ENCODE assay signal across 25 cellular contexts in the genomic region with DNA sequence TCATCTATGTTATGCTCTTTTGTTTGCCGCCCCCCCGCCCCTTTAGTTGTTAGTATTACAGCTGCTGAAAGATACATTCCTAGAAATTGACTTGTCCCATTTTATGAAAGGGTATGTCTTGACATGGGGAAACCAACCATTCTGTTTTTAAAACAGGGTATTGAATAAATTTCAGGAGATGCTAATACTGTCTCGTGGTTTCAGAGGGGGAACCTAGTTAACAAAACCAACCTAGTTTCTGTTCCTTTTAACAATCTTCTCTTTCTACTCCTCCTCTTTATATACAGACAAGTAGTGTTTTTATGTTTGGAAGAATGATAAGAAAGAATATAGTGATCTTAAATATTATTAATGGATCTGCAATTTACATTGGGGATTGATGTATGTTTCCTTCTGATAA. TPM values are rescaled to one million over a fixed set of nuclear protein-coding genes. Genes with fewer than 3 reads are reported as not detected.
A peak's percentile ranks its signal among the peaks of the same experiment; 100 is the strongest.
DNase-seq lines count a peak whose midpoint lies in the region; ATAC-seq, FAIRE-seq and TF ChIP-seq lines count a peak whose summit lies in the region.
"Had no signal": no experiment of that assay in that cellular context is flagged by ENCODE, and none has a peak within 500 bp of the region (broad histone marks: within the 10 kb centered on the region; RNA-seq: fewer than 3 reads in every experiment).

No MANE protein-coding gene starts in this region.

- no peaks in the 10 kb centered on the region for H3F3A ChIP-seq in Loucy (ENCODE audit: low read depth)

- RAD21 ChIA-PET in GM12878 (lab: Charles Lee; ENCODE audit: unreplicated experiment): interaction anchor here (0.9 to 1.9 kb wide), 7 partner anchors 20 to 291 kb away, joined by 3 to 6 read pairs (median 5); no protein-coding TSS in a partner anchor

- peaks cover 32% of the 10 kb centered on the region for H3K4me1 Mint-ChIP-seq in activated CD4-positive, alpha-beta T cell treated with anti-CD3 and anti-CD28 coated beads, Interleukin-2, amount 10 ng/mL, durations not matched to agents 24 days and 14 days
- H3K4me1 Mint-ChIP-seq in activated CD8-positive, alpha-beta memory T cell treated with anti-CD3 and anti-CD28 coated beads, Interleukin-2, amount 10 ng/mL, durations not matched to agents 7 days and 5 days: peaks cover 6% of the 10 kb centered on the region

- H3K9me3 ChIP-seq in Loucy (ENCODE audit: insufficient read depth, low read depth, low read length) (no peaks in the 10 kb centered on the region), GM12878 (replicated peaks; ENCODE audit: control insufficient read depth, insufficient read depth, low read length) (no peaks in the 10 kb centered on the region; the same call in 2 of the 3 replicates)
- H3K9me3 ChIP-seq: BLaER1 treated with 17β-estradiol and CSF1 and Interleukin-3, amounts not matched to agents 10 nM and 100 nM; psoas muscle; testis had no signal

- no peak for TF ChIP-seq RAD21 in GM12878 (IDR thresholded peaks at IDR 0.05; ENCODE audit: insufficient read depth, low read depth, low read length)

- H3K36me3 Mint-ChIP-seq in activated CD4-positive, alpha-beta T cell treated with anti-CD3 and anti-CD28 coated beads, Interleukin-2, amount 10 ng/mL, durations not matched to agents 24 days and 14 days (ENCODE audit: low read depth): peaks cover 24% of the 10 kb centered on the region
- H3K36me3 Mint-ChIP-seq in activated CD8-positive, alpha-beta memory T cell treated with anti-CD3 and anti-CD28 coated beads, Interleukin-2, amount 10 ng/mL, durations not matched to agents 7 days and 5 days: no peaks in the 10 kb centered on the region
- H3K36me3 Mint-ChIP-seq: activated naive CD4-positive, alpha-beta T cell treated with anti-CD3 and anti-CD28 coated beads, Interleukin-2, amount 10 ng/mL, durations not matched to agents 7 days and 5 days; mesothelial cell of epicardium had no signal

- in situ Hi-C loops in GM12878 (cut with MboI): loop anchor here (10.0 kb wide), 1 partner anchor 286 kb away; no protein-coding TSS in a partner anchor

- no peak overlapping the region for H3K27ac Mint-ChIP-seq in activated CD4-positive, alpha-beta T cell treated with anti-CD3 and anti-CD28 coated beads, Interleukin-2, amount 10 ng/mL, durations not matched to agents 24 days and 14 days
- H3K27ac Mint-ChIP-seq in activated CD8-positive, alpha-beta memory T cell treated with anti-CD3 and anti-CD28 coated beads, Interleukin-2, amount 10 ng/mL, durations not matched to agents 7 days and 5 days: no peak overlapping the region
- H3K27ac Mint-ChIP-seq: activated naive CD4-positive, alpha-beta T cell treated with anti-CD3 and anti-CD28 coated beads, Interleukin-2, amount 10 ng/mL, durations not matched to agents 7 days and 5 days; mesothelial cell of epicardium; neural progenitor cell had no signal

- FAIRE-seq in GM12878 (lab: Jason Lieb, UNC): peak; percentile 65
- FAIRE-seq: astrocyte, small intestine had no signal

- H3K79me2 ChIP-seq in Loucy (ENCODE audit: insufficient read depth, low read length) (peaks cover 18% of the 10 kb centered on the region; the same call in 1 of the 2 replicates), GM12878 (ENCODE audit: control insufficient read depth, insufficient read depth, low read length) (peaks cover 49% of the 10 kb centered on the region)

- H3K27ac ChIP-seq in GM12878 (ENCODE audit: control insufficient read depth, insufficient read depth): peak overlapping the region; percentile 44
- H3K27ac ChIP-seq: BLaER1 treated with 17β-estradiol and CSF1 and Interleukin-3, amounts not matched to agents 10 nM and 100 nM; neural progenitor cell; psoas muscle had no signal

- no TSS peak for BruUV-seq in GM12878 (replicated peaks; lab: Mats Ljungman, UMichigan)

- H4K20me1 ChIP-seq in Loucy (ENCODE audit: insufficient read depth, low read length, poor library complexity, severe bottlenecking) (no peaks in the 10 kb centered on the region), GM12878 (ENCODE audit: control insufficient read depth, insufficient read depth) (no peaks in the 10 kb centered on the region)
- H4K20me1 ChIP-seq: BLaER1 treated with 17β-estradiol and CSF1 and Interleukin-3, amounts not matched to agents 10 nM and 100 nM had no signal

- H3K9me3 Mint-ChIP-seq in activated CD4-positive, alpha-beta T cell treated with anti-CD3 and anti-CD28 coated beads, Interleukin-2, amount 10 ng/mL, durations not matched to agents 24 days and 14 days: no peaks in the 10 kb centered on the region
- H3K9me3 Mint-ChIP-seq in activated CD8-positive, alpha-beta memory T cell treated with anti-CD3 and anti-CD28 coated beads, Interleukin-2, amount 10 ng/mL, durations not matched to agents 7 days and 5 days (ENCODE audit: low read depth): no peaks in the 10 kb centered on the region
- H3K9me3 Mint-ChIP-seq: activated naive CD4-positive, alpha-beta T cell treated with anti-CD3 and anti-CD28 coated beads, Interleukin-2, amount 10 ng/mL, durations not matched to agents 7 days and 5 days; mesothelial cell of epicardium; neural progenitor cell had no signal

- no peak overlapping the region for H3K9ac ChIP-seq in Loucy (ENCODE audit: low read depth, low read length, poor library complexity, severe bottlenecking)
- no peak overlapping the region for H3K9ac ChIP-seq in GM12878 (ENCODE audit: control insufficient read depth, insufficient read depth, low read length)
- H3K9ac ChIP-seq: BLaER1 treated with 17β-estradiol and CSF1 and Interleukin-3, amounts not matched to agents 10 nM and 100 nM; neural progenitor cell had no signal

- peak overlapping the region; percentile 94 for H3K4me3 Mint-ChIP-seq in activated CD4-positive, alpha-beta T cell treated with anti-CD3 and anti-CD28 coated beads, Interleukin-2, amount 10 ng/mL, durations not matched to agents 24 days and 14 days
- no peak overlapping the region for H3K4me3 Mint-ChIP-seq in activated CD8-positive, alpha-beta memory T cell treated with anti-CD3 and anti-CD28 coated beads, Interleukin-2, amount 10 ng/mL, durations not matched to agents 7 days and 5 days
- H3K4me3 Mint-ChIP-seq: activated naive CD4-positive, alpha-beta T cell treated with anti-CD3 and anti-CD28 coated beads, Interleukin-2, amount 10 ng/mL, durations not matched to agents 7 days and 5 days; mesothelial cell of epicardium had no signal

- SMC1A ChIA-PET in GM12878 (lab: Charles Lee; ENCODE audit: uncharacterized antibody, unreplicated experiment): interaction anchor here (0.6 to 1.9 kb wide), 15 partner anchors 11 to 291 kb away, joined by 3 to 8 read pairs (median 4); a partner anchor contains a TSS

- no peaks in the 10 kb centered on the region for H3K9me2 ChIP-seq in Loucy (replicated peaks; ENCODE audit: low read depth, low read length)

- H3K27me3 ChIP-seq in Loucy (ENCODE audit: insufficient read depth, low read length, poor library complexity, severe bottlenecking): no peaks in the 10 kb centered on the region
- H3K27me3 ChIP-seq in GM12878 (replicated peaks in 1 of 2; ENCODE audit: control insufficient read depth in 2 of 2, insufficient read depth in 2 of 2, low read length in 1 of 2): peaks cover 3 to 5% of the 10 kb centered on the region in 2 experiments; a peak in 3 of 4 replicates
- H3K27me3 ChIP-seq: testis had no signal

- DNase-seq in activated CD4-positive, alpha-beta T cell treated with anti-CD3 and anti-CD28 coated beads, Interleukin-2, amount 10 ng/mL, durations not matched to agents 24 days and 14 days: no peak
- DNase-seq in activated CD4-positive, alpha-beta T cell treated with anti-CD3 and anti-CD28 coated beads for 48 hours: no peak
- DNase-seq in GM12878 (ENCODE audit: low read depth, low spot score): no peak
- no peak for DNase-seq in head of caudate nucleus
- no peak for DNase-seq in COLO668 (lab: John Stamatoyannopoulos, UW; ENCODE audit: unreplicated experiment)
- DNase-seq in activated CD8-positive, alpha-beta memory T cell treated with anti-CD3 and anti-CD28 coated beads, Interleukin-2, amount 10 ng/mL, durations not matched to agents 7 days and 5 days: no peak
- no peak for DNase-seq in GOT3 (lab: John Stamatoyannopoulos, UW)
- DNase-seq: activated CD4-positive, alpha-beta T cell treated with anti-CD3 and anti-CD28 coated beads, Interleukin-2, amount 50 U/mL, for 48 hours; activated naive CD4-positive, alpha-beta T cell treated with anti-CD3 and anti-CD28 coated beads, Interleukin-2, amount 10 ng/mL, durations not matched to agents 7 days and 5 days; cerebellar nuclear complex; GF-D8; hypothalamus; kidney glomerular epithelial cell; NCI-H146; psoas muscle; stimulated activated CD8-positive, alpha-beta memory T cell treated with anti-CD3 and anti-CD28 coated beads, Interleukin-4, amount 100 ng/mL, for 48 hours; testis had no signal

- no peak overlapping the region for H2AFZ ChIP-seq in Loucy (ENCODE audit: low read length)
- H2AFZ ChIP-seq in GM12878 (ENCODE audit: control insufficient read depth, low read depth, low read length): no peak overlapping the region
- H2AFZ ChIP-seq: neural progenitor cell had no signal

- no peak for TF ChIP-seq POLR2A in GM12878 (IDR thresholded peaks at IDR 0.05; ENCODE audit: low read depth, low read length)

- peak; percentile 22 for ATAC-seq in GM12878
- ATAC-seq in activated CD8-positive, alpha-beta memory T cell treated with anti-CD3 and anti-CD28 coated beads, Interleukin-2, amount 10 ng/mL, durations not matched to agents 7 days and 5 days: no peak
- ATAC-seq: psoas muscle had no signal

- peaks cover 47% of the 10 kb centered on the region for H3K4me1 ChIP-seq in Loucy (ENCODE audit: insufficient read depth, low read length, poor library complexity, severe bottlenecking)
- peaks cover 28% of the 10 kb centered on the region for H3K4me1 ChIP-seq in GM12878 (ENCODE audit: control insufficient read depth, insufficient read depth, low read length)
- H3K4me1 ChIP-seq: psoas muscle had no signal

- 0% methylated on average over 3 of the region's 3 CpGs for WGBS in GM12878 (ENCODE audit: insufficient coverage, insufficient replicate concordance, low lambda C conversion rate, missing lambda C conversion rate)

- no peak for TF ChIP-seq EP300 in GM12878 (IDR thresholded peaks at IDR 0.05; ENCODE audit: borderline replicate concordance in 1 of 2, control insufficient read depth in 1 of 2, low read depth in 2 of 2, low read length in 2 of 2)

- CTCF ChIA-PET in GM12878 (lab: Yijun Ruan, JAX): interaction anchor here (0.6 to 1.8 kb wide), 11 partner anchors 11 to 324 kb away, joined by 3 to 6 read pairs (median 3); a partner anchor contains a TSS
- CTCF ChIA-PET in activated CD8-positive, alpha-beta memory T cell treated with anti-CD3 and anti-CD28 coated beads, Interleukin-2, amount 10 ng/mL, durations not matched to agents 7 days and 5 days (lab: Charles Lee): no interaction called here

- TF ChIP-seq CTCF in Loucy (conservative IDR thresholded peaks at IDR 0.05; ENCODE audit: low read length) (no peak), GM12878 (IDR thresholded peaks at IDR 0.05 in 2 of 3, conservative IDR thresholded peaks at IDR 0.05 in 1 of 3; ENCODE audit: control insufficient read depth in 2 of 3, extremely low read depth in 1 of 3, insufficient read depth in 1 of 3, low read depth in 3 of 3, low read length in 3 of 3) (no peak)

- H3K4me3 ChIP-seq in Loucy (ENCODE audit: low read length, poor library complexity, severe bottlenecking) (no peak overlapping the region), GM12878 (peak overlapping the region; percentile 98; the same call in 1 of the 2 replicates)
- H3K4me3 ChIP-seq: BLaER1 treated with 17β-estradiol and CSF1 and Interleukin-3, amounts not matched to agents 10 nM and 100 nM; neural progenitor cell; psoas muscle; testis had no signal

- intact Hi-C loops in activated CD4-positive, alpha-beta T cell treated with anti-CD3 and anti-CD28 coated beads, Interleukin-2, amount 10 ng/mL, durations not matched to agents 24 days and 14 days (cut with micrococcal nuclease): loop anchor here (5.0 kb wide), 3 partner anchors 54 to 134 kb away; no protein-coding TSS in a partner anchor
- intact Hi-C loops in GM12878 (cut with micrococcal nuclease; ENCODE audit: unreplicated experiment): loop anchor here (5.0 kb wide), 4 partner anchors 54 to 289 kb away; no protein-coding TSS in a partner anchor
- intact Hi-C loops in head of caudate nucleus (cut with DNase I): no loop called here

- H3K4me2 ChIP-seq in Loucy (ENCODE audit: low read depth, low read length, poor library complexity, severe bottlenecking) (peak overlapping the region; percentile 91), GM12878 (ENCODE audit: control insufficient read depth, insufficient read depth) (peak overlapping the region; percentile 86)
- H3K4me2 ChIP-seq: BLaER1 treated with 17β-estradiol and CSF1 and Interleukin-3, amounts not matched to agents 10 nM and 100 nM; neural progenitor cell had no signal

- POLR2A ChIA-PET in GM12878 (lab: Charles Lee): interaction anchor here (0.6 to 0.7 kb wide), 2 partner anchors 15 to 243 kb away, joined by 3 read pairs; no protein-coding TSS in a partner anchor

- H3K27me3 Mint-ChIP-seq in activated CD4-positive, alpha-beta T cell treated with anti-CD3 and anti-CD28 coated beads, Interleukin-2, amount 10 ng/mL, durations not matched to agents 24 days and 14 days: peaks cover 41% of the 10 kb centered on the region
- peaks cover 67% of the 10 kb centered on the region for H3K27me3 Mint-ChIP-seq in activated CD8-positive, alpha-beta memory T cell treated with anti-CD3 and anti-CD28 coated beads, Interleukin-2, amount 10 ng/mL, durations not matched to agents 7 days and 5 days

- H3K36me3 ChIP-seq in Loucy (ENCODE audit: insufficient read depth, low read length) (no peaks in the 10 kb centered on the region), GM12878 (ENCODE audit: control insufficient read depth in 2 of 2, insufficient read depth in 2 of 2, low read length in 1 of 2) (no peaks in the 10 kb centered on the region)
- H3K36me3 ChIP-seq: BLaER1 treated with 17β-estradiol and CSF1 and Interleukin-3, amounts not matched to agents 10 nM and 100 nM; neural progenitor cell had no signal

RNA-seq across cellular contexts. Expression of gene PIP5K1B, which starts 3.5 kb away (rescaled TPM):
- 56.6 and 58.8 TPM in 2 replicates for total RNA-seq in activated CD4-positive, alpha-beta T cell treated with anti-CD3 and anti-CD28 coated beads, Interleukin-2, amount 10 ng/mL, durations not matched to agents 24 days and 14 days
- 58.8 and 60.2 TPM in 2 replicates for total RNA-seq in GM12878 (2013; cell fraction: nucleolus; rRNA removed)
- total RNA-seq in GM12878 (2014; rRNA removed) (10.2 and 10.4 TPM in 2 replicates), GM12878 (2014; rRNA removed; fragmentation: Illumina TruSeq; extraction: Trizol) (12.5 and 13.5 TPM in 2 replicates), GM12878 (2021) (14.5 and 16.2 TPM in 2 replicates)
- polyA plus RNA-seq in GM12878 (2011; ENCODE audit: low read depth): 6.0 TPM
- polyA plus RNA-seq in GM12878 (2011; rRNA removed) (16.3 and 18.2 TPM in 2 replicates), GM12878 (2014; fragmentation: Illumina TruSeq; extraction: Trizol) (15.1 and 19.9 TPM in 2 replicates), GM12878 (2014; fragmentation: Nextera tagmentation; extraction: Ambion mirVana) (10 to 100 TPM in 1 of 2 experiments, 1 to 10 TPM in 1; 6.8 to 10.9 TPM), GM12878 (2014; rRNA removed) (8.7 and 9.7 TPM in 2 replicates), GM12878 (2016; fragmentation: Nextera tagmentation; extraction: Ambion mirVana) (1 to 10 TPM; 8.2 to 9.7 TPM)
- polyA plus RNA-seq in GM12878 (2011; cell fraction: cytosol; rRNA removed): 9.2 and 11.8 TPM in 2 replicates
- polyA plus RNA-seq in GM12878 (2011; cell fraction: nucleus; rRNA removed): 10.3 and 12.1 TPM in 2 replicates
- polyA plus RNA-seq in GM12878 (2012): 5.7 and 6.0 TPM in 2 replicates
- 22.6 and 31.5 TPM in 2 replicates for polyA minus RNA-seq in GM12878 (2011; rRNA and poly(A)+ RNA removed)
- 4.9 and 5.4 TPM in 2 replicates for polyA minus RNA-seq in GM12878 (2011; cell fraction: cytosol; rRNA and poly(A)+ RNA removed)
- polyA minus RNA-seq in GM12878 (2011; cell fraction: nucleus; rRNA and poly(A)+ RNA removed): 42.6 and 75.8 TPM in 2 replicates
- total RNA-seq in activated CD8-positive, alpha-beta memory T cell treated with anti-CD3 and anti-CD28 coated beads, Interleukin-2, amount 10 ng/mL, durations not matched to agents 7 days and 5 days: 10 to 100 TPM in 1 of 2 experiments, under 1 TPM in 1; 0.85 to 23.2 TPM
- total RNA-seq: A172, LHCN-M2 had no signal
